ENCODE assay signal across 12 cellular contexts in the genomic region with DNA sequence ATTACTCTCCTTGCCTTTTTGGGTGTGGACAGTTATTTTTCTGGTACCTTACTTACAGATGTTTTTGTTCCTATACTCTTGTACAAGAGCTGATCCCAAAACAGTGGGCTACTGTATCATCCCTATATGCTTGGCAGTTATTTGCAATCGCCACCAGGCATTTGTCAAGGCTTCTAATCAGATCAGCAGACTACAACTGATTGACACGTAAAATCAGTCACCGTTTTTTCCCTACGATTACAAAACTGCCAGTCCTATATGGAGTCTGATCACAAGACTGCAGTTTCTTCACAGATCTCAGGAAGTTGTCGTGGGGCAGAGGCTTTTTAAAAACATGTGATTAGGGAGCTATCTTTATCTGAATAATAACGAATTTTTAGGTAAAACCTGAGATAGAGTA. TPM values are rescaled to one million over a fixed set of nuclear protein-coding genes. Genes with fewer than 3 reads are reported as not detected.
DNase-seq lines count a peak whose midpoint lies in the region; ATAC-seq, FAIRE-seq and TF ChIP-seq lines count a peak whose summit lies in the region.
"Had no signal": no experiment of that assay in that cellular context is flagged by ENCODE, and none has a peak within 500 bp of the region (broad histone marks: within the 10 kb centered on the region; RNA-seq: fewer than 3 reads in every experiment).

No MANE protein-coding gene starts in this region.

- H3K4me3 Mint-ChIP-seq in activated CD4-positive, alpha-beta T cell treated with anti-CD3 and anti-CD28 coated beads, Interleukin-2, amount 10 ng/mL, durations not matched to agents 7 days and 5 days = peak overlapping the region; percentile 62
- H3K4me3 Mint-ChIP-seq in endodermal cell = peak overlapping the region; percentile 92

- 94 to 99% methylated on average over 6 of the region's 6 CpGs for WGBS in endodermal cell (ENCODE audit: insufficient coverage in 1 of 2, insufficient read length in 1 of 2), 2 experiments
- 79 to 81% methylated on average over 6 of the region's 6 CpGs for WGBS in sigmoid colon, 2 donors
- 65 to 79% methylated on average over 6 of the region's 6 CpGs for WGBS in pancreas, 2 donors

- ATAC-seq in pancreas = no peak
- ATAC-seq: Right ventricle myocardium inferior had no signal

- H3K27ac ChIP-seq in endodermal cell (ENCODE audit: low read depth, low read length) (no peak overlapping the region), sigmoid colon (peak overlapping the region; percentile 12 to 96 (median 96)), pancreas (no peak overlapping the region)

- intact Hi-C loops in sigmoid colon (cut with DNase I) = no loop called here
- intact Hi-C loops in pancreas (cut with DNase I) = no loop called here

- DNase-seq in activated CD4-positive, alpha-beta T cell treated with anti-CD3 and anti-CD28 coated beads, Interleukin-2, amount 10 ng/mL, durations not matched to agents 7 days and 5 days = no peak
- no peak for DNase-seq in activated CD4-positive, alpha-beta T cell treated with anti-CD3 and anti-CD28 coated beads, Interleukin-2, amount 50 U/mL, for 48 hours
- DNase-seq in OCI-M1 (lab: John Stamatoyannopoulos, UW) (peak; percentile 44), endodermal cell (no peak), sigmoid colon (no peak), NCI-H1436 (lab: John Stamatoyannopoulos, UW) (no peak), pancreas (no peak), NCI-H446 treated with DMSO at 0.1 percent for 48 hours (lab: John Stamatoyannopoulos, UW) (no peak)
- DNase-seq: activated gamma-delta T cell, NCI-H1048 had no signal

- no peaks in the 10 kb centered on the region for H3K9me3 ChIP-seq in endodermal cell (ENCODE audit: control insufficient read depth, low read length)
- H3K9me3 ChIP-seq in sigmoid colon = no peaks in the 10 kb centered on the region
- no peaks in the 10 kb centered on the region for H3K9me3 ChIP-seq in pancreas

- no peaks in the 10 kb centered on the region for H3K9me3 Mint-ChIP-seq in activated CD4-positive, alpha-beta T cell treated with anti-CD3 and anti-CD28 coated beads, Interleukin-2, amount 10 ng/mL, durations not matched to agents 7 days and 5 days
- H3K9me3 Mint-ChIP-seq in endodermal cell = no peaks in the 10 kb centered on the region

- no peaks in the 10 kb centered on the region for H3K27me3 Mint-ChIP-seq in activated CD4-positive, alpha-beta T cell treated with anti-CD3 and anti-CD28 coated beads, Interleukin-2, amount 10 ng/mL, durations not matched to agents 7 days and 5 days
- H3K27me3 Mint-ChIP-seq in endodermal cell (ENCODE audit: insufficient read depth) = no peaks in the 10 kb centered on the region

- CTCF ChIA-PET in activated CD4-positive, alpha-beta T cell treated with anti-CD3 and anti-CD28 coated beads, Interleukin-2, amount 10 ng/mL, durations not matched to agents 7 days and 5 days (lab: Charles Lee) = interaction anchor here (2.0 kb wide), 1 partner anchor 19 kb away, joined by 13 read pairs; a partner anchor contains a TSS

- peaks cover 35% of the 10 kb centered on the region for H3K4me1 Mint-ChIP-seq in activated CD4-positive, alpha-beta T cell treated with anti-CD3 and anti-CD28 coated beads, Interleukin-2, amount 10 ng/mL, durations not matched to agents 7 days and 5 days
- H3K4me1 Mint-ChIP-seq in endodermal cell = peaks cover 9% of the 10 kb centered on the region

- H3K27ac Mint-ChIP-seq in activated CD4-positive, alpha-beta T cell treated with anti-CD3 and anti-CD28 coated beads, Interleukin-2, amount 10 ng/mL, durations not matched to agents 7 days and 5 days = peak overlapping the region; percentile 72
- H3K27ac Mint-ChIP-seq in endodermal cell = peak overlapping the region; percentile 52

- FAIRE-seq in pancreas (lab: Jason Lieb, UNC) = no peak
- FAIRE-seq: endometrium had no signal

- H3K4me1 ChIP-seq in endodermal cell (ENCODE audit: control insufficient read depth, insufficient read depth, low read length) (peaks cover 2% of the 10 kb centered on the region), sigmoid colon (peaks cover 0 to 35% (median 31%) of the 10 kb centered on the region in 4 donors), pancreas (peaks cover 0 to 24% (median 10%) of the 10 kb centered on the region in 3 donors)

- peaks cover 34% of the 10 kb centered on the region for H3K36me3 Mint-ChIP-seq in activated CD4-positive, alpha-beta T cell treated with anti-CD3 and anti-CD28 coated beads, Interleukin-2, amount 10 ng/mL, durations not matched to agents 7 days and 5 days (ENCODE audit: low read depth)
- H3K36me3 Mint-ChIP-seq in endodermal cell (ENCODE audit: low read depth) = peaks cover 19% of the 10 kb centered on the region

- H3K9ac ChIP-seq in endodermal cell (ENCODE audit: extremely low read depth, low read length, poor library complexity, severe bottlenecking) = no peak overlapping the region

- TF ChIP-seq CTCF in endodermal cell (conservative IDR thresholded peaks at IDR 0.05) (no peak), sigmoid colon (IDR thresholded peaks at IDR 0.05) (no peak), pancreas (IDR thresholded peaks at IDR 0.05) (no peak)

- TF ChIP-seq POLR2A in sigmoid colon (IDR thresholded peaks at IDR 0.05) = no peak

- no peaks in the 10 kb centered on the region for H3K27me3 ChIP-seq in endodermal cell (ENCODE audit: control insufficient read depth, insufficient read depth, low read length, poor library complexity, severe bottlenecking)
- no peaks in the 10 kb centered on the region for H3K27me3 ChIP-seq in sigmoid colon
- H3K27me3 ChIP-seq in pancreas = no peaks in the 10 kb centered on the region

- peaks cover 42% of the 10 kb centered on the region for H3K36me3 ChIP-seq in endodermal cell (ENCODE audit: control insufficient read depth, insufficient read depth, low read length)
- peaks cover 0 to 32% (median 0%) of the 10 kb centered on the region in 4 donors for H3K36me3 ChIP-seq in sigmoid colon
- H3K36me3 ChIP-seq in pancreas = no peaks in the 10 kb centered on the region

- H3K4me3 ChIP-seq in endodermal cell (ENCODE audit: low read length) (peak overlapping the region; percentile 98), sigmoid colon (no peak overlapping the region), pancreas (no peak overlapping the region)

- TF ChIP-seq EP300 in sigmoid colon (IDR thresholded peaks at IDR 0.05) = no peak

- POLR2A ChIA-PET in activated CD4-positive, alpha-beta T cell treated with anti-CD3 and anti-CD28 coated beads, Interleukin-2, amount 10 ng/mL, durations not matched to agents 7 days and 5 days (lab: Charles Lee) = no interaction called here

RNA-seq across cellular contexts. Expression of a gene that starts 1.3 kb away (rescaled TPM):
- total RNA-seq in activated CD4-positive, alpha-beta T cell treated with anti-CD3 and anti-CD28 coated beads, Interleukin-2, amount 10 ng/mL, durations not matched to agents 7 days and 5 days = 10 to 100 TPM; 10.8 to 11.0 TPM
- total RNA-seq in endodermal cell (10 to 100 TPM; 25.0 to 27.9 TPM), sigmoid colon (10 to 100 TPM in 3 of 4 donors, 1 to 10 TPM in 1; 10.0 to 16.9 (median 11.6) TPM), pancreas (10 to 100 TPM in 2 of 6 donors, 1 to 10 TPM in 4; 6.1 to 16.6 (median 9.2) TPM)
- 37.2 TPM for polyA plus RNA-seq in endodermal cell (2013, experiment 1 of 2)
- polyA plus RNA-seq in endodermal cell (2013, experiment 2 of 2) = 27.9 TPM
- polyA plus RNA-seq in sigmoid colon (10 to 100 TPM; 27.5 to 58.3 (median 57.6) TPM), pancreas (10 to 100 TPM in 1 of 2 donors, 1 to 10 TPM in 1; 8.7 to 21.2 TPM)

RNA-seq across cellular contexts. Expression of a gene that starts 1.8 kb away (rescaled TPM):
- total RNA-seq in activated CD4-positive, alpha-beta T cell treated with anti-CD3 and anti-CD28 coated beads, Interleukin-2, amount 10 ng/mL, durations not matched to agents 7 days and 5 days = 10 to 100 TPM; 23.3 to 25.3 TPM
- total RNA-seq in endodermal cell = 10 to 100 TPM; 15.8 to 23.6 TPM
- polyA plus RNA-seq in endodermal cell (2013, experiment 1 of 2) = 23.2 TPM
- 22.6 TPM for polyA plus RNA-seq in endodermal cell (2013, experiment 2 of 2)
- 10 to 100 TPM; 31.3 to 65.3 (median 60.1) TPM for total RNA-seq in sigmoid colon
- 10 to 100 TPM; 19.7 to 27.0 (median 22.9) TPM for polyA plus RNA-seq in sigmoid colon
- total RNA-seq in pancreas = 10 to 100 TPM in 3 of 6 donors, 1 to 10 TPM in 3; 7.9 to 12.6 (median 10.1) TPM
- 10 to 100 TPM in 1 of 2 donors, 1 to 10 TPM in 1; 8.3 to 21.4 TPM for polyA plus RNA-seq in pancreas

RNA-seq across cellular contexts. Expression of a gene that starts 20.4 kb away (rescaled TPM):
- 10 to 100 TPM; 17.9 to 20.4 TPM for total RNA-seq in activated CD4-positive, alpha-beta T cell treated with anti-CD3 and anti-CD28 coated beads, Interleukin-2, amount 10 ng/mL, durations not matched to agents 7 days and 5 days
- total RNA-seq in endodermal cell (1 to 10 TPM; 6.5 to 7.2 TPM), sigmoid colon (10 to 100 TPM in 3 of 4 donors, 1 to 10 TPM in 1; 8.6 to 20.2 (median 11.8) TPM), pancreas (1 to 10 TPM; 4.6 to 7.6 (median 5.7) TPM)
- 12.4 TPM for polyA plus RNA-seq in endodermal cell (2013, experiment 1 of 2)
- polyA plus RNA-seq in endodermal cell (2013, experiment 2 of 2) = 14.0 TPM
- polyA plus RNA-seq in sigmoid colon (10 to 100 TPM; 29.2 to 80.7 (median 51.7) TPM), pancreas (10 to 100 TPM in 1 of 2 donors, 1 to 10 TPM in 1; 9.7 to 14.9 TPM)

RNA-seq across cellular contexts. Expression of a gene that starts 20.6 kb away (rescaled TPM):
- 10 to 100 TPM; 43.5 to 45.8 TPM for total RNA-seq in activated CD4-positive, alpha-beta T cell treated with anti-CD3 and anti-CD28 coated beads, Interleukin-2, amount 10 ng/mL, durations not matched to agents 7 days and 5 days
- total RNA-seq in endodermal cell (10 to 100 TPM; 25.0 to 25.6 TPM), sigmoid colon (10 to 100 TPM; 15.5 to 32.1 (median 27.2) TPM), pancreas (10 to 100 TPM; 10.9 to 17.6 (median 12.0) TPM)
- polyA plus RNA-seq in endodermal cell (2013, experiment 1 of 2) = 35.5 TPM
- 31.7 TPM for polyA plus RNA-seq in endodermal cell (2013, experiment 2 of 2)
- polyA plus RNA-seq in sigmoid colon (10 to 100 TPM; 17.3 to 25.4 (median 19.8) TPM), pancreas (10 to 100 TPM in 1 of 2 donors, 1 to 10 TPM in 1; 5.5 to 10.1 TPM)

Comparison
In these comparisons a context has a peak if more than half of its experiments do, and no peak if none do; other contexts are left out.
1. H3K27ac ChIP-seq: peak in sigmoid colon (4 of 4); none in endodermal cell (single experiment) and pancreas (0 of 4).